Comparison of ENCODE assay signal across 21 cellular contexts in the genomic region with DNA sequence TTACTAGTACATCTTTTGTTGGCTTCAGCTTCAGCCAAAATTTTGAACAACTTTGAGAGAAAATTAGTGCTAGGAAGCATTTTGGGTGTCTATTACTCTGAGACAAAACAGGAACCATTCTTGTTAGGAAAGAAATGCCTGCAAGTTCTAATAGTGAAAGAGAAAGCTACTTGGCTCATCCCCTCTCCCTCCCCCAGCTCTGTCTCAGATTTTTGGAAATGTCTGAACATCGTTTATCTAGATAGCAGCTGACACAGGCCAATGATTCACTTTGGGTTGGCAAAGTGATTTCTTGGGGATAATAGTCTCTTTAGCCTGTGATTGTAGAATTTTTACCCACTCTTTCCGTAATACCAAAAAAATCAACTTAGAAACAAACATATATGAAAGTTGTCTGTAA. TPM values are rescaled to one million over a fixed set of nuclear protein-coding genes. Genes with fewer than 3 reads are reported as not detected.
DNase-seq lines count a peak whose midpoint lies in the region; ATAC-seq and TF ChIP-seq lines count a peak whose summit lies in the region.
"Had no signal": no experiment of that assay in that cellular context is flagged by ENCODE, and none has a peak within 500 bp of the region (broad histone marks: within the 10 kb centered on the region; RNA-seq: fewer than 3 reads in every experiment).

No MANE protein-coding gene starts in this region.

- H3K79me1 ChIP-seq in mesendoderm (ENCODE audit: low read length): no peaks in the 10 kb centered on the region

- peak overlapping the region; percentile 49 for H3K4me2 ChIP-seq in MM.1S (ENCODE audit: low read depth, low read length)
- H3K4me2 ChIP-seq in mesendoderm (ENCODE audit: low read length): no peak overlapping the region

- H2AK5ac ChIP-seq in mesendoderm (ENCODE audit: low read length): no peak overlapping the region

- ATAC-seq in upper lobe of left lung (ENCODE audit: low FRiP score in 2 of 2) (peak in 1 of 2 donors; percentile 76), psoas muscle (no peak)

- no peak overlapping the region for H4K5ac ChIP-seq in mesendoderm (ENCODE audit: low read length)

- H3K23ac ChIP-seq in mesendoderm (ENCODE audit: low read length): no peak overlapping the region

- DNase-seq in MM.1S (peak; percentile 26), coronary artery (ENCODE audit: low spot score) (no peak), mesendoderm (no peak), upper lobe of left lung (no peak), ureter (ENCODE audit: low spot score) (no peak), psoas muscle (no peak), Ammon's horn (ENCODE audit: low spot score) (no peak)
- DNase-seq: activated CD4-positive, alpha-beta T cell treated with anti-CD3 and anti-CD28 coated beads for 4 hours; activated naive CD4-positive, alpha-beta T cell treated with Interleukin-2 at 50 U/mL for 16 hours; esophagus squamous epithelium; MG63; NCI-H187 treated with DMSO at 0.1 percent for 48 hours; NCI-H524; nephron progenitor cell; retina; stimulated activated CD4-positive, alpha-beta T cell treated with anti-CD3 and anti-CD28 coated beads, Interleukin-2, amount 100 ng/mL, for 24 hours; substantia nigra; T1000 had no signal

- H4K20me1 ChIP-seq in MM.1S (ENCODE audit: insufficient read depth, low read length): no peaks in the 10 kb centered on the region
- H4K20me1 ChIP-seq: BLaER1 treated with 17β-estradiol and CSF1 and Interleukin-3, amounts not matched to agents 10 nM and 100 nM had no signal

- no peak for TF ChIP-seq POLR2A in upper lobe of left lung (IDR thresholded peaks at IDR 0.05)

- intact Hi-C loops in psoas muscle (cut with DNase I): no loop called here

- no peak overlapping the region for H2BK120ac ChIP-seq in mesendoderm (ENCODE audit: low read depth, low read length)

- H3K36me3 ChIP-seq in MM.1S (replicated peaks; ENCODE audit: insufficient read depth, low read length) (no peaks in the 10 kb centered on the region), mesendoderm (ENCODE audit: control insufficient read depth, insufficient read depth, low read length) (no peaks in the 10 kb centered on the region), upper lobe of left lung (no peaks in the 10 kb centered on the region), psoas muscle (ENCODE audit: insufficient read depth in 1 of 2, low read depth in 1 of 2) (no peaks in the 10 kb centered on the region)
- H3K36me3 ChIP-seq: BLaER1 treated with 17β-estradiol and CSF1 and Interleukin-3, amounts not matched to agents 10 nM and 100 nM; esophagus squamous epithelium; HAP-1; MG63 had no signal

- H3K27ac ChIP-seq in MM.1S (ENCODE audit: low read length) (no peak overlapping the region), coronary artery (no peak overlapping the region), mesendoderm (ENCODE audit: low read depth, low read length) (no peak overlapping the region), upper lobe of left lung (peak overlapping the region in 3 of 4 donors; percentile 13 to 42 (median 15)), psoas muscle (no peak overlapping the region)
- H3K27ac ChIP-seq: SK-N-MC had no signal

- H3K18ac ChIP-seq in mesendoderm (ENCODE audit: low read length): peak overlapping the region; percentile 80

- H3F3A ChIP-seq in MM.1S (ENCODE audit: insufficient read depth, low read length): no peaks in the 10 kb centered on the region

- no peak overlapping the region for H4K8ac ChIP-seq in mesendoderm (ENCODE audit: low read depth, low read length)

- no peak overlapping the region for H3K4ac ChIP-seq in mesendoderm (ENCODE audit: low read depth, low read length)

- H2AFZ ChIP-seq in MM.1S (ENCODE audit: low read length): peak overlapping the region; percentile 59

- WGBS in mesendoderm (ENCODE audit: extremely low coverage, insufficient coverage, low lambda C conversion rate): no CpG with 5 or more reads among the region's 2 CpGs
- 53 to 59% methylated on average over 2 of the region's 2 CpGs for WGBS in upper lobe of left lung, 2 donors
- WGBS in psoas muscle, 3 donors: 45 to 48% (median 48%) methylated on average over 2 of the region's 2 CpGs

- H3K4me1 ChIP-seq in MM.1S (ENCODE audit: low read length) (no peaks in the 10 kb centered on the region), mesendoderm (ENCODE audit: control insufficient read depth, low read depth, low read length) (no peaks in the 10 kb centered on the region), upper lobe of left lung (peaks cover 0 to 11% (median 0%) of the 10 kb centered on the region in 4 donors), psoas muscle (no peaks in the 10 kb centered on the region)
- H3K4me1 ChIP-seq: esophagus squamous epithelium, HAP-1 had no signal

- peak overlapping the region; percentile 94 for H2BK15ac ChIP-seq in mesendoderm (replicated peaks; ENCODE audit: low read depth)

- no peak for TF ChIP-seq CTCF in MM.1S (IDR thresholded peaks at IDR 0.05; ENCODE audit: low read length)
- TF ChIP-seq CTCF in coronary artery (IDR thresholded peaks at IDR 0.05): no peak
- no peak for TF ChIP-seq CTCF in upper lobe of left lung (IDR thresholded peaks at IDR 0.05)
- no peak for TF ChIP-seq CTCF in psoas muscle (IDR thresholded peaks at IDR 0.05)

- H3K9me2 ChIP-seq in MM.1S (replicated peaks; ENCODE audit: insufficient read depth, low read length): no peaks in the 10 kb centered on the region

- H3K9me3 ChIP-seq in MM.1S (replicated peaks; ENCODE audit: insufficient read depth, low read length): no peaks in the 10 kb centered on the region
- no peaks in the 10 kb centered on the region for H3K9me3 ChIP-seq in upper lobe of left lung
- H3K9me3 ChIP-seq in psoas muscle: peaks cover under 1% of the 10 kb centered on the region
- H3K9me3 ChIP-seq: BLaER1 treated with 17β-estradiol and CSF1 and Interleukin-3, amounts not matched to agents 10 nM and 100 nM; esophagus squamous epithelium; HAP-1; MG63 had no signal

- no peak overlapping the region for H3K56ac ChIP-seq in mesendoderm (ENCODE audit: low read length)

- no peak for TF ChIP-seq EP300 in upper lobe of left lung (IDR thresholded peaks at IDR 0.05)

- H3K27me3 ChIP-seq in MM.1S (replicated peaks; ENCODE audit: insufficient read depth, low read length) (no peaks in the 10 kb centered on the region), mesendoderm (ENCODE audit: insufficient read depth, low read length, poor library complexity) (no peaks in the 10 kb centered on the region), upper lobe of left lung (no peaks in the 10 kb centered on the region), psoas muscle (ENCODE audit: insufficient read depth in 3 of 3, low read length in 2 of 3) (no peaks in the 10 kb centered on the region)
- H3K27me3 ChIP-seq: BLaER1 treated with 17β-estradiol and CSF1 and Interleukin-3, amounts not matched to agents 10 nM and 100 nM; MG63 had no signal

- H3K9ac ChIP-seq in MM.1S (ENCODE audit: low read length) (no peak overlapping the region), mesendoderm (ENCODE audit: low read length) (no peak overlapping the region)
- H3K9ac ChIP-seq: BLaER1 treated with 17β-estradiol and CSF1 and Interleukin-3, amounts not matched to agents 10 nM and 100 nM had no signal

- no peak overlapping the region for H2BK5ac ChIP-seq in mesendoderm (ENCODE audit: low read length)

- H3K79me2 ChIP-seq in MM.1S (ENCODE audit: low read length) (no peaks in the 10 kb centered on the region), mesendoderm (ENCODE audit: control insufficient read depth, insufficient read depth, low read length) (no peaks in the 10 kb centered on the region)

- H3K4me3 ChIP-seq in MM.1S (ENCODE audit: low read length): peak overlapping the region; percentile 19; the same call in 1 of the 2 replicates
- peak overlapping the region; percentile 22 for H3K4me3 ChIP-seq in coronary artery
- no peak overlapping the region for H3K4me3 ChIP-seq in mesendoderm (ENCODE audit: low read length)
- peak overlapping the region in 1 of 4 donors; percentile 1 for H3K4me3 ChIP-seq in upper lobe of left lung
- H3K4me3 ChIP-seq in psoas muscle: no peak overlapping the region
- H3K4me3 ChIP-seq: BLaER1 treated with 17β-estradiol and CSF1 and Interleukin-3, amounts not matched to agents 10 nM and 100 nM; esophagus squamous epithelium; HAP-1; MG63; SK-N-MC had no signal

RNA-seq across cellular contexts. Expression of a gene that starts 42.3 kb away (rescaled TPM):
- 11.5 TPM for polyA plus RNA-seq in mesendoderm (2013, experiment 1 of 2)
- 10.8 TPM for polyA plus RNA-seq in mesendoderm (2013, experiment 2 of 2)
- total RNA-seq in upper lobe of left lung (100 to 1,000 TPM in 5 of 6 donors, 10 to 100 TPM in 1; 82.0 to 201 (median 154) TPM), ureter (148 TPM), psoas muscle (10 to 100 TPM; 33.7 to 78.9 (median 40.4) TPM)
- 10 to 100 TPM; 27.4 to 42.0 (median 27.9) TPM for polyA plus RNA-seq in psoas muscle

Comparison
In these comparisons a context has a peak if more than half of its experiments do, and no peak if none do; other contexts are left out.
1. H3K27ac ChIP-seq: peak in upper lobe of left lung (3 of 4); none in MM.1S (single experiment), coronary artery (0 of 2), mesendoderm (single experiment) and psoas muscle (single experiment).
2. H3K4me3 ChIP-seq: peak in MM.1S (single experiment) and coronary artery (single experiment); none in mesendoderm (single experiment) and psoas muscle (single experiment).